Comparison of ENCODE assay signal across 34 cellular contexts in genomic region chr16:9595393-9595792, GRCh38.
"Had no signal": no experiment of that assay in that cellular context is flagged by ENCODE, and none has a peak within 500 bp of the region (broad histone marks: within the 10 kb centered on the region; RNA-seq: fewer than 3 reads in every experiment).

No MANE protein-coding gene starts in this region.

- H3K9me3 ChIP-seq: adrenal gland, ascending aorta, body of pancreas, breast epithelium had no signal

- ATAC-seq: activated naive CD4-positive, alpha-beta T cell treated with anti-CD3 and anti-CD28 coated beads, Interleukin-2, amount 50 U/mL, for 72 hours; activated naive CD8-positive, alpha-beta T cell treated with anti-CD3 and anti-CD28 coated beads, Interleukin-2, amount 50 U/mL, for 24 hours; activated T-cell treated with anti-CD3 and anti-CD28 coated beads, Interleukin-2, amount 50 U/mL, for 4 hours; activated T-cell treated with anti-CD3 and anti-CD28 coated beads, Interleukin-2, amount 50 U/mL, for 72 hours; activated T-helper 17 cell treated with anti-CD3 and anti-CD28 coated beads, Interleukin-2, amount 50 U/mL, for 72 hours; body of pancreas had no signal

- H3K4me3 ChIP-seq: adrenal gland, ascending aorta, body of pancreas, breast epithelium, cardiac muscle cell had no signal

- H3K36me3 ChIP-seq: adrenal gland, ascending aorta, brain microvascular endothelial cell, breast epithelium, cardiac muscle cell had no signal

- FAIRE-seq: astrocyte, bronchial epithelial cell had no signal

- H3K27me3 ChIP-seq: ascending aorta, body of pancreas, brain microvascular endothelial cell, cardiac muscle cell had no signal

- H3K27ac ChIP-seq: adrenal gland, ascending aorta, body of pancreas, brain microvascular endothelial cell, breast epithelium, cardiac muscle cell had no signal

- H3K4me1 ChIP-seq: adrenal gland, ascending aorta, body of pancreas, breast epithelium had no signal

- DNase-seq: activated effector memory CD4-positive, alpha-beta T cell treated with anti-CD3 and anti-CD28 coated beads, Interleukin-2, amount 50 U/mL, for 16 hours; activated effector memory CD4-positive, alpha-beta T cell treated with Interleukin-2 at 50 U/mL for 16 hours; activated gamma-delta T cell; activated gamma-delta T cell treated with Interleukin-2 at 50 U/mL for 16 hours; activated naive CD4-positive, alpha-beta T cell; activated naive CD4-positive, alpha-beta T cell treated with anti-CD3 and anti-CD28 coated beads for 36 hours; activated naive CD4-positive, alpha-beta T cell treated with anti-CD3 and anti-CD28 coated beads, Interleukin-2, amount 10 ng/mL, durations not matched to agents 7 days and 5 days; activated naive CD4-positive, alpha-beta T cell treated with anti-CD3 and anti-CD28 coated beads, Interleukin-2, amount 50 U/mL, for 16 hours; activated naive CD4-positive, alpha-beta T cell treated with Interleukin-2 at 50 U/mL for 16 hours; activated naive CD8-positive, alpha-beta T cell treated with anti-CD3 and anti-CD28 coated beads for 36 hours; activated naive CD8-positive, alpha-beta T cell treated with anti-CD3 and anti-CD28 coated beads, Interleukin-2, amount 10 ng/mL, durations not matched to agents 7 days and 5 days; activated naive CD8-positive, alpha-beta T cell treated with anti-CD3 and anti-CD28 coated beads, Interleukin-2, amount 50 U/mL, for 24 hours; activated T-cell treated with anti-CD3 and anti-CD28 coated beads, Interleukin-2, amount 50 U/mL, for 1 hour; activated T-cell treated with anti-CD3 and anti-CD28 coated beads, Interleukin-2, amount 50 U/mL, for 24 hours; activated T-cell treated with anti-CD3 and anti-CD28 coated beads, Interleukin-2, amount 50 U/mL, for 4 hours; activated T-cell treated with anti-CD3 and anti-CD28 coated beads, Interleukin-2, amount 50 U/mL, for 48 hours; activated T-cell treated with anti-CD3 and anti-CD28 coated beads, Interleukin-2, amount 50 U/mL, for 72 hours; adrenal gland; amniotic stem cell; amygdala; anterior cingulate cortex; aorta; body of pancreas; brain microvascular endothelial cell; caudate nucleus; central memory CD4-positive, alpha-beta T cell; cerebellar nuclear complex had no signal
